1 cellular context compared by ENCODE assay signal in the genomic region with DNA sequence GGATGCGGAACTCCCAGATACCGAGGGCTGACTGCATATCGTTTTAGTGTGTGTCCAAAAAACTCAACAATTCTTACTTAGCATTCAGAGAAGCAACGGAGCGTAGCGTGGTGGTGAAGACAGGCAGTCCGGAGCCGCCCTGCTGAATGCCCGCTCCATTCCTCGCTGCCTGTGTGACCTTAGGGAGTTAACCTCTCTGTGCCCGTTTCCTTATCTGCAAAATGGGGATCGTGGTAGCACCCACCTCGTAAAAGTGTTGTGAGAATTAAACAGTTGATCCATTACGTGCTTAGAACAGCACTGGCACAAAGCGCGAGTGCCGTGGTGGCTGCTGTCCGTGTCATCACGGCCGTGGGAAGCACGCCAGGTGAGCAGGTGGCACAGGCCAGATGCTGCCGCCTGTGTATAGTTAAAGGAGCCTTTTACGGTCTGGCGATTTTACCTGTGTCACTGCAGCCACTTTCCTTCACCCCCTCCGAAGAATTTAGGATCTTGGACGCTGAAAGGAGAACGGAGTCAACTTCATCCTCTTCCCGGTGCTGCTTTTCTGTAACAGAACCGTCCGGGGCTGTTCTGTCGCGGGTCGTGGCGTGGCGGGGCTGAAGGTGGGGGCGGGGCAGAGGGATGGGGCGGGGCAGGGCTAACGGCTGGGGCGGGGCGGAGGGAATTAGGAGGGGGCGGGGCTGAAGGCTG.
A peak's percentile ranks its signal among the peaks of the same experiment; 100 is the strongest.
TF ChIP-seq lines count a peak whose summit lies in the region.

No MANE protein-coding gene starts in this region.

TF ChIP-seq in HEK293, 187 proteins besides CTCF, POLR2A, EP300 and RAD21 (continued from another document):
- TF ChIP-seq ZNF341 (tag by site-specific recombination; IDR thresholded peaks at IDR 0.05; ENCODE audit: low read depth) (peak; percentile 50), ZSCAN30 (tag by site-specific recombination; IDR thresholded peaks at IDR 0.05) (no peak), ZNF10 (tag by site-specific recombination; IDR thresholded peaks at IDR 0.05) (no peak), ZSCAN23 (tag by site-specific recombination; IDR thresholded peaks at IDR 0.05) (no peak), ZEB2 (tag by site-specific recombination; IDR thresholded peaks at IDR 0.05) (0 out of 2 replicates have a peak, but pooled peaks have one; percentile 18), ZNF670 (tag by site-specific recombination; IDR thresholded peaks at IDR 0.05; ENCODE audit: low read depth) (no peak), ZNF501 (tag by site-specific recombination; IDR thresholded peaks at IDR 0.05) (peak; percentile 41; the same call in 1 of the 2 replicates), MZF1 (tag by site-specific recombination; IDR thresholded peaks at IDR 0.05; ENCODE audit: borderline replicate concordance) (peak; percentile 68; the same call in 1 of the 2 replicates), ZNF747 (tag by site-specific recombination; IDR thresholded peaks at IDR 0.05) (no peak), ZNF19 (tag by site-specific recombination; IDR thresholded peaks at IDR 0.05; ENCODE audit: low read depth) (no peak), ZNF701 (tag by site-specific recombination; IDR thresholded peaks at IDR 0.05) (no peak), ZNF23 (tag by site-specific recombination; IDR thresholded peaks at IDR 0.05; ENCODE audit: borderline replicate concordance) (no peak), ZNF548 (tag by site-specific recombination; IDR thresholded peaks at IDR 0.05) (no peak), TRIM28 (IDR thresholded peaks at IDR 0.05; ENCODE audit: borderline replicate concordance, low read length) (no peak), KLF7 (tag by site-specific recombination; IDR thresholded peaks at IDR 0.05; ENCODE audit: borderline replicate concordance) (no peak), ZBTB20 (tag by site-specific recombination; IDR thresholded peaks at IDR 0.05) (no peak), ZFP41 (tag by site-specific recombination; IDR thresholded peaks at IDR 0.05; ENCODE audit: borderline replicate concordance) (no peak), OSR2 (tag by site-specific recombination; IDR thresholded peaks at IDR 0.05) (no peak), ZNF529 (tag by site-specific recombination; IDR thresholded peaks at IDR 0.05; ENCODE audit: insufficient replicate concordance) (no peak), ZNF335 (tag by site-specific recombination; conservative IDR thresholded peaks at IDR 0.05) (peak; percentile 99), ZNF571 (tag by site-specific recombination; IDR thresholded peaks at IDR 0.05) (no peak), ZNF114 (tag by site-specific recombination; IDR thresholded peaks at IDR 0.05) (no peak), ZBTB8A (tag by site-specific recombination; IDR thresholded peaks at IDR 0.05) (no peak), ZNF610 (tag by site-specific recombination; IDR thresholded peaks at IDR 0.05; ENCODE audit: borderline replicate concordance) (no peak), ZNF48 (tag by site-specific recombination; IDR thresholded peaks at IDR 0.05) (no peak), ZNF138 (tag by site-specific recombination; IDR thresholded peaks at IDR 0.05; ENCODE audit: borderline replicate concordance) (no peak), ZIC2 (tag by site-specific recombination; IDR thresholded peaks at IDR 0.05) (no peak), ZBTB1 (tag by site-specific recombination; IDR thresholded peaks at IDR 0.05) (no peak), ZNF223 (tag by site-specific recombination; IDR thresholded peaks at IDR 0.05) (0 out of 2 replicates have a peak, but pooled peaks have one; percentile 35), ZNF266 (tag by site-specific recombination; IDR thresholded peaks at IDR 0.05; ENCODE audit: low read depth) (no peak), ZNF140 (tag by site-specific recombination; IDR thresholded peaks at IDR 0.05) (no peak), ZNF24 (tag by site-specific recombination; IDR thresholded peaks at IDR 0.05) (no peak), ZNF214 (tag by site-specific recombination; IDR thresholded peaks at IDR 0.05; ENCODE audit: borderline replicate concordance) (no peak), ZNF391 (tag by site-specific recombination; IDR thresholded peaks at IDR 0.05; ENCODE audit: borderline replicate concordance, low read depth) (no peak), ZFP69B (tag by site-specific recombination; IDR thresholded peaks at IDR 0.05) (no peak), ZNF677 (tag by site-specific recombination; IDR thresholded peaks at IDR 0.05) (no peak), MYNN (tag by site-specific recombination; IDR thresholded peaks at IDR 0.05; ENCODE audit: borderline replicate concordance) (no peak), ZBTB17 (tag by site-specific recombination; IDR thresholded peaks at IDR 0.05) (0 out of 2 replicates have a peak, but pooled peaks have one; percentile 10), ZNF121 (tag by site-specific recombination; IDR thresholded peaks at IDR 0.05) (no peak), RBAK (tag by site-specific recombination; IDR thresholded peaks at IDR 0.05) (no peak), ZNF433 (tag by site-specific recombination; IDR thresholded peaks at IDR 0.05; ENCODE audit: low read depth) (no peak), KLF1 (tag by site-specific recombination; IDR thresholded peaks at IDR 0.05) (peak; percentile 31; the same call in 1 of the 2 replicates), ZNF776 (tag by site-specific recombination; IDR thresholded peaks at IDR 0.05; ENCODE audit: borderline replicate concordance) (no peak)
- TF ChIP-seq, protein P1, sequence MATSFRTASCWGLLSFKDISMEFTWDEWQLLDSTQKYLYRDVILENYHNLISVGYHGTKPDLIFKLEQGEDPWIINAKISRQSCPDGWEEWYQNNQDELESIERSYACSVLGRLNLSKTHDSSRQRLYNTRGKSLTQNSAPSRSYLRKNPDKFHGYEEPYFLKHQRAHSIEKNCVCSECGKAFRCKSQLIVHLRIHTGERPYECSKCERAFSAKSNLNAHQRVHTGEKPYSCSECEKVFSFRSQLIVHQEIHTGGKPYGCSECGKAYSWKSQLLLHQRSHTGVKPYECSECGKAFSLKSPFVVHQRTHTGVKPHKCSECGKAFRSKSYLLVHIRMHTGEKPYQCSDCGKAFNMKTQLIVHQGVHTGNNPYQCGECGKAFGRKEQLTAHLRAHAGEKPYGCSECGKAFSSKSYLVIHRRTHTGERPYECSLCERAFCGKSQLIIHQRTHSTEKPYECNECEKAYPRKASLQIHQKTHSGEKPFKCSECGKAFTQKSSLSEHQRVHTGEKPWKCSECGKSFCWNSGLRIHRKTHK (tag by site-specific recombination; IDR thresholded peaks at IDR 0.05) = no peak
- TF ChIP-seq, protein P2, sequence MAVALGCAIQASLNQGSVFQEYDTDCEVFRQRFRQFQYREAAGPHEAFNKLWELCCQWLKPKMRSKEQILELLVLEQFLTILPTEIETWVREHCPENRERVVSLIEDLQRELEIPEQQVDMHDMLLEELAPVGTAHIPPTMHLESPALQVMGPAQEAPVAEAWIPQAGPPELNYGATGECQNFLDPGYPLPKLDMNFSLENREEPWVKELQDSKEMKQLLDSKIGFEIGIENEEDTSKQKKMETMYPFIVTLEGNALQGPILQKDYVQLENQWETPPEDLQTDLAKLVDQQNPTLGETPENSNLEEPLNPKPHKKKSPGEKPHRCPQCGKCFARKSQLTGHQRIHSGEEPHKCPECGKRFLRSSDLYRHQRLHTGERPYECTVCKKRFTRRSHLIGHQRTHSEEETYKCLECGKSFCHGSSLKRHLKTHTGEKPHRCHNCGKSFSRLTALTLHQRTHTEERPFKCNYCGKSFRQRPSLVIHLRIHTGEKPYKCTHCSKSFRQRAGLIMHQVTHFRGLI (tag by site-specific recombination; IDR thresholded peaks at IDR 0.05) = no peak
- TF ChIP-seq, protein P3, sequence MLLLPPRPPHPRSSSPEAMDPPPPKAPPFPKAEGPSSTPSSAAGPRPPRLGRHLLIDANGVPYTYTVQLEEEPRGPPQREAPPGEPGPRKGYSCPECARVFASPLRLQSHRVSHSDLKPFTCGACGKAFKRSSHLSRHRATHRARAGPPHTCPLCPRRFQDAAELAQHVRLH (tag by site-specific recombination; IDR thresholded peaks at IDR 0.05) = 0 out of 2 replicates have a peak, but pooled peaks have one; percentile 47
- TF ChIP-seq, protein P4, sequence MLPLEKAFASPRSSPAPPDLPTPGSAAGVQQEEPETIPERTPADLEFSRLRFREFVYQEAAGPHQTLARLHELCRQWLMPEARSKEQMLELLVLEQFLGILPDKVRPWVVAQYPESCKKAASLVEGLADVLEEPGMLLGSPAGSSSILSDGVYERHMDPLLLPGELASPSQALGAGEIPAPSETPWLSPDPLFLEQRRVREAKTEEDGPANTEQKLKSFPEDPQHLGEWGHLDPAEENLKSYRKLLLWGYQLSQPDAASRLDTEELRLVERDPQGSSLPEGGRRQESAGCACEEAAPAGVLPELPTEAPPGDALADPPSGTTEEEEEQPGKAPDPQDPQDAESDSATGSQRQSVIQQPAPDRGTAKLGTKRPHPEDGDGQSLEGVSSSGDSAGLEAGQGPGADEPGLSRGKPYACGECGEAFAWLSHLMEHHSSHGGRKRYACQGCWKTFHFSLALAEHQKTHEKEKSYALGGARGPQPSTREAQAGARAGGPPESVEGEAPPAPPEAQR (tag by site-specific recombination; IDR thresholded peaks at IDR 0.05) = no peak
- TF ChIP-seq, protein P5, sequence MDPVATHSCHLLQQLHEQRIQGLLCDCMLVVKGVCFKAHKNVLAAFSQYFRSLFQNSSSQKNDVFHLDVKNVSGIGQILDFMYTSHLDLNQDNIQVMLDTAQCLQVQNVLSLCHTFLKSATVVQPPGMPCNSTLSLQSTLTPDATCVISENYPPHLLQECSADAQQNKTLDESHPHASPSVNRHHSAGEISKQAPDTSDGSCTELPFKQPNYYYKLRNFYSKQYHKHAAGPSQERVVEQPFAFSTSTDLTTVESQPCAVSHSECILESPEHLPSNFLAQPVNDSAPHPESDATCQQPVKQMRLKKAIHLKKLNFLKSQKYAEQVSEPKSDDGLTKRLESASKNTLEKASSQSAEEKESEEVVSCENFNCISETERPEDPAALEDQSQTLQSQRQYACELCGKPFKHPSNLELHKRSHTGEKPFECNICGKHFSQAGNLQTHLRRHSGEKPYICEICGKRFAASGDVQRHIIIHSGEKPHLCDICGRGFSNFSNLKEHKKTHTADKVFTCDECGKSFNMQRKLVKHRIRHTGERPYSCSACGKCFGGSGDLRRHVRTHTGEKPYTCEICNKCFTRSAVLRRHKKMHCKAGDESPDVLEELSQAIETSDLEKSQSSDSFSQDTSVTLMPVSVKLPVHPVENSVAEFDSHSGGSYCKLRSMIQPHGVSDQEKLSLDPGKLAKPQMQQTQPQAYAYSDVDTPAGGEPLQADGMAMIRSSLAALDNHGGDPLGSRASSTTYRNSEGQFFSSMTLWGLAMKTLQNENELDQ (tag by site-specific recombination; IDR thresholded peaks at IDR 0.05; ENCODE audit: low read depth) = no peak
- TF ChIP-seq, protein P6, sequence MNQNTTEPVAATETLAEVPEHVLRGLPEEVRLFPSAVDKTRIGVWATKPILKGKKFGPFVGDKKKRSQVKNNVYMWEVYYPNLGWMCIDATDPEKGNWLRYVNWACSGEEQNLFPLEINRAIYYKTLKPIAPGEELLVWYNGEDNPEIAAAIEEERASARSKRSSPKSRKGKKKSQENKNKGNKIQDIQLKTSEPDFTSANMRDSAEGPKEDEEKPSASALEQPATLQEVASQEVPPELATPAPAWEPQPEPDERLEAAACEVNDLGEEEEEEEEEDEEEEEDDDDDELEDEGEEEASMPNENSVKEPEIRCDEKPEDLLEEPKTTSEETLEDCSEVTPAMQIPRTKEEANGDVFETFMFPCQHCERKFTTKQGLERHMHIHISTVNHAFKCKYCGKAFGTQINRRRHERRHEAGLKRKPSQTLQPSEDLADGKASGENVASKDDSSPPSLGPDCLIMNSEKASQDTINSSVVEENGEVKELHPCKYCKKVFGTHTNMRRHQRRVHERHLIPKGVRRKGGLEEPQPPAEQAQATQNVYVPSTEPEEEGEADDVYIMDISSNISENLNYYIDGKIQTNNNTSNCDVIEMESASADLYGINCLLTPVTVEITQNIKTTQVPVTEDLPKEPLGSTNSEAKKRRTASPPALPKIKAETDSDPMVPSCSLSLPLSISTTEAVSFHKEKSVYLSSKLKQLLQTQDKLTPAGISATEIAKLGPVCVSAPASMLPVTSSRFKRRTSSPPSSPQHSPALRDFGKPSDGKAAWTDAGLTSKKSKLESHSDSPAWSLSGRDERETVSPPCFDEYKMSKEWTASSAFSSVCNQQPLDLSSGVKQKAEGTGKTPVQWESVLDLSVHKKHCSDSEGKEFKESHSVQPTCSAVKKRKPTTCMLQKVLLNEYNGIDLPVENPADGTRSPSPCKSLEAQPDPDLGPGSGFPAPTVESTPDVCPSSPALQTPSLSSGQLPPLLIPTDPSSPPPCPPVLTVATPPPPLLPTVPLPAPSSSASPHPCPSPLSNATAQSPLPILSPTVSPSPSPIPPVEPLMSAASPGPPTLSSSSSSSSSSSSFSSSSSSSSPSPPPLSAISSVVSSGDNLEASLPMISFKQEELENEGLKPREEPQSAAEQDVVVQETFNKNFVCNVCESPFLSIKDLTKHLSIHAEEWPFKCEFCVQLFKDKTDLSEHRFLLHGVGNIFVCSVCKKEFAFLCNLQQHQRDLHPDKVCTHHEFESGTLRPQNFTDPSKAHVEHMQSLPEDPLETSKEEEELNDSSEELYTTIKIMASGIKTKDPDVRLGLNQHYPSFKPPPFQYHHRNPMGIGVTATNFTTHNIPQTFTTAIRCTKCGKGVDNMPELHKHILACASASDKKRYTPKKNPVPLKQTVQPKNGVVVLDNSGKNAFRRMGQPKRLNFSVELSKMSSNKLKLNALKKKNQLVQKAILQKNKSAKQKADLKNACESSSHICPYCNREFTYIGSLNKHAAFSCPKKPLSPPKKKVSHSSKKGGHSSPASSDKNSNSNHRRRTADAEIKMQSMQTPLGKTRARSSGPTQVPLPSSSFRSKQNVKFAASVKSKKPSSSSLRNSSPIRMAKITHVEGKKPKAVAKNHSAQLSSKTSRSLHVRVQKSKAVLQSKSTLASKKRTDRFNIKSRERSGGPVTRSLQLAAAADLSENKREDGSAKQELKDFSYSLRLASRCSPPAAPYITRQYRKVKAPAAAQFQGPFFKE (tag by site-specific recombination; IDR thresholded peaks at IDR 0.05; ENCODE audit: borderline replicate concordance) = no peak
- TF ChIP-seq, protein P7, sequence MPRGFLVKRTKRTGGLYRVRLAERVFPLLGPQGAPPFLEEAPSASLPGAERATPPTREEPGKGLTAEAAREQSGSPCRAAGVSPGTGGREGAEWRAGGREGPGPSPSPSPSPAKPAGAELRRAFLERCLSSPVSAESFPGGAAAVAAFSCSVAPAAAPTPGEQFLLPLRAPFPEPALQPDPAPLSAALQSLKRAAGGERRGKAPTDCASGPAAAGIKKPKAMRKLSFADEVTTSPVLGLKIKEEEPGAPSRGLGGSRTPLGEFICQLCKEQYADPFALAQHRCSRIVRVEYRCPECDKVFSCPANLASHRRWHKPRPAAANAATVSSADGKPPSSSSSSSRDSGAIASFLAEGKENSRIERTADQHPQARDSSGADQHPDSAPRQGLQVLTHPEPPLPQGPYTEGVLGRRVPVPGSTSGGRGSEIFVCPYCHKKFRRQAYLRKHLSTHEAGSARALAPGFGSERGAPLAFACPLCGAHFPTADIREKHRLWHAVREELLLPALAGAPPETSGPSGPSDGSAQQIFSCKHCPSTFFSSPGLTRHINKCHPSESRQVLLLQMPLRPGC (tag by site-specific recombination; IDR thresholded peaks at IDR 0.05) = no peak
